ENCODE assay signal across 8 cellular contexts in genomic region chr16:67562918-67563707, GRCh38. TPM values are rescaled to one million over a fixed set of nuclear protein-coding genes. Genes with fewer than 3 reads are reported as not detected.
DNase-seq lines count a peak whose midpoint lies in the region; ATAC-seq and TF ChIP-seq lines count a peak whose summit lies in the region.

No MANE protein-coding gene starts in this region.

- WGBS in thymus = under 1% methylated on average over 96 of the region's 96 CpGs

- H3K4me3 ChIP-seq in foreskin fibroblast (ENCODE audit: low read depth in 1 of 2, low read length in 2 of 2) = peak overlapping the region; percentile 74 to 91
- H3K4me3 ChIP-seq in neural progenitor cell = peak overlapping the region; percentile 82
- H3K4me3 ChIP-seq in thymus (ENCODE audit: low read length) = peak overlapping the region; percentile 98

- H3K36me3 ChIP-seq in neural progenitor cell = no peaks in the 10 kb centered on the region
- peaks cover 3% of the 10 kb centered on the region for H3K36me3 ChIP-seq in thymus (ENCODE audit: control insufficient read depth, insufficient read depth)

- TF ChIP-seq CTCF in foreskin fibroblast (IDR thresholded peaks at IDR 0.05; ENCODE audit: low read depth, low read length) (peak; percentile 11), neural progenitor cell (IDR thresholded peaks at IDR 0.05) (peak; percentile 45)

- no peaks in the 10 kb centered on the region for H3K9me3 Mint-ChIP-seq in neural progenitor cell

- ATAC-seq in GM18511 (IDR thresholded peaks at IDR 0.05; ENCODE audit: unreplicated experiment) (peak; percentile 12), HG03060 (IDR thresholded peaks at IDR 0.05; ENCODE audit: low read depth, unreplicated experiment) (peak; percentile 14)

- H3K4me3 Mint-ChIP-seq in neural progenitor cell = peak overlapping the region; percentile 98

- H3K27me3 ChIP-seq in neural progenitor cell (no peaks in the 10 kb centered on the region), thymus (ENCODE audit: control insufficient read depth, insufficient read depth) (no peaks in the 10 kb centered on the region)

- H3K27me3 Mint-ChIP-seq in neural progenitor cell (ENCODE audit: insufficient read depth, low read depth) = no peaks in the 10 kb centered on the region

- H2AFZ ChIP-seq in neural progenitor cell (replicated peaks) = peak overlapping the region; percentile 44

- peaks cover 43% of the 10 kb centered on the region for H4K20me1 ChIP-seq in neural progenitor cell (ENCODE audit: low read depth)

- peak overlapping the region; percentile 96 for H3K4me2 ChIP-seq in neural progenitor cell

- peaks cover 30% of the 10 kb centered on the region for H3F3A ChIP-seq in neural progenitor cell (ENCODE audit: low read depth)

- in situ Hi-C loops in ACHN (cut with HindIII; ENCODE audit: low pct_ligation_motif_present, low pct_unique_long_range_greater_than_20kb, low sequenced_read_pairs) = no loop called here

- H3K27ac Mint-ChIP-seq in neural progenitor cell = peak overlapping the region; percentile 99

- peak overlapping the region; percentile 93 for H3K9ac ChIP-seq in neural progenitor cell

- peaks cover 20% of the 10 kb centered on the region for H3K4me1 Mint-ChIP-seq in neural progenitor cell

- H3K36me3 Mint-ChIP-seq in neural progenitor cell = peaks cover 4% of the 10 kb centered on the region

- H3K9me3 ChIP-seq in neural progenitor cell (ENCODE audit: low read depth) (no peaks in the 10 kb centered on the region), thymus (ENCODE audit: control insufficient read depth) (no peaks in the 10 kb centered on the region)

- peaks cover 13% of the 10 kb centered on the region for H3K4me1 ChIP-seq in neural progenitor cell
- peaks cover 14% of the 10 kb centered on the region for H3K4me1 ChIP-seq in thymus (ENCODE audit: control insufficient read depth, insufficient read depth, low read length)

- H3K27ac ChIP-seq in neural progenitor cell (peak overlapping the region; percentile 100), thymus (ENCODE audit: low read depth) (peak overlapping the region; percentile 100)

- H3K79me2 ChIP-seq in neural progenitor cell (ENCODE audit: low read depth) = peaks cover 85% of the 10 kb centered on the region

- peak; percentile 65 for DNase-seq in ACHN
- DNase-seq in OCI-M1 (lab: John Stamatoyannopoulos, UW) = peak; percentile 79
- DNase-seq in activated effector memory CD4-positive, alpha-beta T cell treated with Interleukin-2 at 50 U/mL for 16 hours = peak; percentile 56
- DNase-seq in foreskin fibroblast = peak; percentile 50 to 79
- peak; percentile 92 for DNase-seq in neural progenitor cell (ENCODE audit: low spot score)

RNA-seq across cellular contexts. Expression of gene CTCF, which starts 0.8 kb away (rescaled TPM):
- total RNA-seq in neural progenitor cell (ENCODE audit: low replicate concordance) = 75.7 and 76.3 TPM in 2 replicates
- polyA plus RNA-seq in thymus = 44.5 TPM

RNA-seq across cellular contexts. Expression of gene RIPOR1, which starts 34.5 kb away (rescaled TPM):
- 8.7 and 13.5 TPM in 2 replicates for total RNA-seq in neural progenitor cell (ENCODE audit: low replicate concordance)
- 25.4 TPM for polyA plus RNA-seq in thymus

Comparison
In these comparisons a context has a peak if more than half of its experiments do, and no peak if none do; other contexts are left out.
1. Peak in every context shown above with its lines: DNase-seq, ATAC-seq, H3K4me3 ChIP-seq and H3K27ac ChIP-seq.